In genomic region chr16:88312732-88313131, GRCh38 we compare ENCODE assay signal across 22 cellular contexts.
A peak's percentile ranks its signal among the peaks of the same experiment; 100 is the strongest.
DNase-seq lines count a peak whose midpoint lies in the region; ATAC-seq, FAIRE-seq and TF ChIP-seq lines count a peak whose summit lies in the region.
"Had no signal": no experiment of that assay in that cellular context is flagged by ENCODE, and none has a peak within 500 bp of the region (broad histone marks: within the 10 kb centered on the region; RNA-seq: fewer than 3 reads in every experiment).

No MANE protein-coding gene starts in this region.

- H3K4me1 ChIP-seq in right cardiac atrium (ENCODE audit: control insufficient read depth, insufficient read depth, low read length), result no peaks in the 10 kb centered on the region
- H3K4me1 ChIP-seq in small intestine (ENCODE audit: control insufficient read depth in 2 of 2, insufficient read depth in 1 of 2, low read depth in 1 of 2, low read length in 1 of 2), result no peaks in the 10 kb centered on the region
- H3K4me1 ChIP-seq: HAP-1 had no signal

- intact Hi-C loops in Right ventricle myocardium inferior (cut with DNase I), result no loop called here
- intact Hi-C loops in right cardiac atrium (cut with DNase I), result no loop called here
- intact Hi-C loops in natural killer cell (cut with micrococcal nuclease), result no loop called here

- H3K27me3 ChIP-seq in right cardiac atrium (ENCODE audit: control insufficient read depth, insufficient read depth) (no peaks in the 10 kb centered on the region), small intestine (ENCODE audit: control insufficient read depth in 2 of 2, insufficient read depth in 2 of 2, low read length in 2 of 2) (no peaks in the 10 kb centered on the region)
- H3K27me3 ChIP-seq: BLaER1 had no signal

- no peaks in the 10 kb centered on the region for H3K36me3 Mint-ChIP-seq in natural killer cell treated with Interleukin-12 subunit alpha and Interleukin-12 subunit beta and Interleukin-15 and Interleukin-18, amount 100 ng/mL, for 72 hours
- H3K36me3 Mint-ChIP-seq in natural killer cell, result no peaks in the 10 kb centered on the region
- H3K36me3 Mint-ChIP-seq: CD4-positive, CD25-positive, alpha-beta regulatory T cell; CD8-positive, alpha-beta T cell had no signal

- FAIRE-seq in small intestine (lab: Jason Lieb, UNC), result no peak
- FAIRE-seq: A204.1, G401.6, GM12892, H54 had no signal

- no peak overlapping the region for H3K4me3 Mint-ChIP-seq in natural killer cell treated with Interleukin-12 subunit alpha and Interleukin-12 subunit beta and Interleukin-15 and Interleukin-18, amount 100 ng/mL, for 72 hours
- H3K4me3 Mint-ChIP-seq in natural killer cell, result no peak overlapping the region
- H3K4me3 Mint-ChIP-seq: B cell; CD4-positive, CD25-positive, alpha-beta regulatory T cell; CD8-positive, alpha-beta T cell; HFFc6 had no signal

- H3K9me3 ChIP-seq in right cardiac atrium (ENCODE audit: control insufficient read depth, low read length), result no peaks in the 10 kb centered on the region
- no peaks in the 10 kb centered on the region for H3K9me3 ChIP-seq in small intestine (ENCODE audit: control insufficient read depth, low read depth)
- H3K9me3 ChIP-seq: HAP-1 had no signal

- WGBS in right cardiac atrium, result 93% methylated on average over 10 of the region's 10 CpGs
- WGBS in small intestine, 3 donors, result 26 to 68% (median 48%) methylated on average over 10 of the region's 10 CpGs

- no peaks in the 10 kb centered on the region for H3K36me3 ChIP-seq in small intestine (ENCODE audit: control insufficient read depth in 2 of 2, insufficient read depth in 2 of 2, low read length in 2 of 2)
- H3K36me3 ChIP-seq: BLaER1, HAP-1 had no signal

- H3K4me1 Mint-ChIP-seq in natural killer cell treated with Interleukin-12 subunit alpha and Interleukin-12 subunit beta and Interleukin-15 and Interleukin-18, amount 100 ng/mL, for 72 hours (ENCODE audit: low read depth in 2 of 2), result no peaks in the 10 kb centered on the region
- no peaks in the 10 kb centered on the region for H3K4me1 Mint-ChIP-seq in natural killer cell
- H3K4me1 Mint-ChIP-seq: B cell had no signal

- H3K27ac ChIP-seq in right cardiac atrium (ENCODE audit: low read length) (no peak overlapping the region), small intestine (ENCODE audit: low read depth in 1 of 2, low read length in 1 of 2) (no peak overlapping the region)
- H3K27ac ChIP-seq: 22Rv1, BLaER1, C4-2B had no signal

- H3K27ac Mint-ChIP-seq in natural killer cell treated with Interleukin-12 subunit alpha and Interleukin-12 subunit beta and Interleukin-15 and Interleukin-18, amount 100 ng/mL, for 72 hours, result no peak overlapping the region
- H3K27ac Mint-ChIP-seq in natural killer cell, result no peak overlapping the region
- H3K27ac Mint-ChIP-seq: B cell; CD4-positive, CD25-positive, alpha-beta regulatory T cell; CD8-positive, alpha-beta T cell; HFFc6 had no signal

- peaks cover 12 to 17% of the 10 kb centered on the region in 2 donors for H3K27me3 Mint-ChIP-seq in natural killer cell treated with Interleukin-12 subunit alpha and Interleukin-12 subunit beta and Interleukin-15 and Interleukin-18, amount 100 ng/mL, for 72 hours
- H3K27me3 Mint-ChIP-seq in natural killer cell (ENCODE audit: low read depth in 2 of 2), result peaks cover 11 to 15% of the 10 kb centered on the region in 2 donors

- peak; percentile 11 for DNase-seq in Right ventricle myocardium inferior (ENCODE audit: missing footprints)
- no peak for DNase-seq in right cardiac atrium
- peak; percentile 23 for DNase-seq in natural killer cell treated with Interleukin-12 subunit alpha and Interleukin-12 subunit beta and Interleukin-15 and Interleukin-18, amount 100 ng/mL, for 72 hours (ENCODE audit: low spot score)
- DNase-seq in natural killer cell, result no peak
- peak; percentile 21 for DNase-seq in small intestine
- DNase-seq in NCI-H128 (lab: John Stamatoyannopoulos, UW; ENCODE audit: unreplicated experiment), result no peak
- DNase-seq: Caco-2; CD4-positive, CD25-positive, alpha-beta regulatory T cell; CD8-positive, alpha-beta T cell; DMS153; DND-41; GOT3; HFFc6 had no signal

- no peaks in the 10 kb centered on the region for H3K9me3 Mint-ChIP-seq in natural killer cell treated with Interleukin-12 subunit alpha and Interleukin-12 subunit beta and Interleukin-15 and Interleukin-18, amount 100 ng/mL, for 72 hours
- H3K9me3 Mint-ChIP-seq in natural killer cell, result no peaks in the 10 kb centered on the region

- TF ChIP-seq CTCF in natural killer cell (IDR thresholded peaks at IDR 0.05), result no peak

- ATAC-seq in Right ventricle myocardium inferior (no peak), right cardiac atrium (no peak), natural killer cell (no peak)
- ATAC-seq in natural killer cell treated with Interleukin-12 subunit alpha and Interleukin-12 subunit beta and Interleukin-15 and Interleukin-18, amount 100 ng/mL, for 72 hours, result no peak
- ATAC-seq: CD8-positive, alpha-beta T cell had no signal

- no peak overlapping the region for H3K4me3 ChIP-seq in right cardiac atrium (ENCODE audit: low read length)
- no peak overlapping the region for H3K4me3 ChIP-seq in small intestine (ENCODE audit: low read depth in 1 of 2, low read length in 2 of 2)
- H3K4me3 ChIP-seq: BLaER1, HAP-1 had no signal

Comparison
In these comparisons a context has a peak if more than half of its experiments do, and no peak if none do; other contexts are left out.
1. DNase-seq: peak in Right ventricle myocardium inferior (single experiment), natural killer cell treated with Interleukin-12 subunit alpha and Interleukin-12 subunit beta and Interleukin-15 and Interleukin-18, amount 100 ng/mL, for 72 hours (single experiment) and small intestine (single experiment); none in right cardiac atrium (0 of 3), natural killer cell (single experiment) and NCI-H128 (single experiment).